8 cellular contexts compared by ENCODE assay signal in the genomic region with DNA sequence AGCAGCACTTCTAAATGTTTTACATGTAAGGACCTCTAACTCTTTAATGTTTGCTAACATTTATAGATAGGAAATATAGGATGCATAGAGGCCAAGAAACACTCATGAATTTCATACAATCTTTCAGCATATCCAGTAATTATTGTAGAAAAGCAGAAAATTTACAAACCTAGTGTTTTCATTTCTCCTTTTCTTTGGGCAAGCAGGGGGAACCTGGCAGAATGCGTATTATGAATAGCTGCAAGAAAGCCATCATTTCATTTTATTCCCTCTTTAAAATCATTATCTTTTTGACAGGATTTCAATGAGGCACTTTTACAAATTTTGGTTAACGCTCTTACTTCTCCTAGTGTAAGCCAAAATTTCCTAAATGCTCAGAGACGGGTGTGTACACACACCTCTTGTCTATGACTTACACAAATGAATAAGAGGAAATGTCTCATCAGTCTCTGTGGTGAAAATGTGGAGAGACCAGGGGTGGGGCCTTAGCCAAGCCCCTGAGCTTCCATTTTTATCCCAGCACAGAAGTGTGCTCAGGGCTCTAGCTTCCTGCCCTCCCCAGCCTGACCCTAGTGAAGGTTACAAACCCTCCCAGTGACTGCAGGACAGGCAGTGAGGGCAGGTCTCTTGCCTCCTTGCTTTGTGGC.
A peak's percentile ranks its signal among the peaks of the same experiment; 100 is the strongest.
DNase-seq lines count a peak whose midpoint lies in the region; ATAC-seq and TF ChIP-seq lines count a peak whose summit lies in the region.

No MANE protein-coding gene starts in this region.

- intact Hi-C loops in CD8-positive, alpha-beta T cell (cut with DNase I, micrococcal nuclease), result loop anchor here in 1 of 2 experiments (5.0 kb wide), 2 partner anchors 33 to 37 kb away; no protein-coding TSS in a partner anchor

- no peaks in the 10 kb centered on the region for H3K36me3 ChIP-seq in CD8-positive, alpha-beta T cell (ENCODE audit: insufficient read depth, low read length)
- no peaks in the 10 kb centered on the region for H3K36me3 ChIP-seq in muscle layer of duodenum (ENCODE audit: control insufficient read depth in 1 of 2, insufficient read depth in 2 of 2, low read length in 2 of 2)

- H3K4me1 Mint-ChIP-seq in CD8-positive, alpha-beta T cell (ENCODE audit: low read depth), result peaks cover 71% of the 10 kb centered on the region
- H3K4me1 Mint-ChIP-seq in activated naive CD8-positive, alpha-beta T cell (ENCODE audit: low read depth), result peaks cover 90% of the 10 kb centered on the region

- H3K27me3 ChIP-seq in CD8-positive, alpha-beta T cell (ENCODE audit: insufficient read depth, low read length), result no peaks in the 10 kb centered on the region
- H3K27me3 ChIP-seq in muscle layer of duodenum (ENCODE audit: low read depth, low read length), result no peaks in the 10 kb centered on the region

- no peak overlapping the region for H3K4me3 ChIP-seq in CD8-positive, alpha-beta T cell (ENCODE audit: low read depth, low read length)
- no peak overlapping the region for H3K4me3 ChIP-seq in muscle layer of duodenum (ENCODE audit: low read depth in 1 of 2, low read length in 2 of 2)

- ATAC-seq in CD8-positive, alpha-beta T cell, result peak; percentile 37
- ATAC-seq in GM21737 (IDR thresholded peaks at IDR 0.05; ENCODE audit: unreplicated experiment), result peak; percentile 75

- peak in 2 of 7 experiments; percentile 12 to 21 for DNase-seq in CD8-positive, alpha-beta T cell
- DNase-seq in NOMO-1 (lab: John Stamatoyannopoulos, UW; ENCODE audit: unreplicated experiment in 2 of 2), result peak; percentile 83 to 88
- DNase-seq in amygdala (lab: John Stamatoyannopoulos, UW), result no peak
- no peak for DNase-seq in KG1 (lab: John Stamatoyannopoulos, UW)
- no peak for DNase-seq in HEK293T (ENCODE audit: extremely low spot score)

- CTCF ChIA-PET in CD8-positive, alpha-beta T cell (lab: Charles Lee), result interaction anchor here (0.6 to 5.0 kb wide), 3 partner anchors 35 to 79 kb away, joined by 3 to 26 read pairs (median 3); no protein-coding TSS in a partner anchor
- CTCF ChIA-PET in HEK293T (lab: Yijun Ruan, JAX), result interaction anchor here (1.1 kb wide), 1 partner anchor 38 kb away, joined by 3 read pairs; no protein-coding TSS in a partner anchor

- peaks cover 42% of the 10 kb centered on the region for H3K4me1 ChIP-seq in CD8-positive, alpha-beta T cell (ENCODE audit: insufficient read depth, low read length)
- H3K4me1 ChIP-seq in muscle layer of duodenum (ENCODE audit: control insufficient read depth in 1 of 2, insufficient read depth in 2 of 2, low read length in 2 of 2), result peaks cover 4 to 13% of the 10 kb centered on the region in 2 donors

- peak overlapping the region; percentile 1 for H3K27ac Mint-ChIP-seq in CD8-positive, alpha-beta T cell
- peak overlapping the region; percentile 98 for H3K27ac Mint-ChIP-seq in activated naive CD8-positive, alpha-beta T cell

- TF ChIP-seq CTCF in CD8-positive, alpha-beta T cell (IDR thresholded peaks at IDR 0.05), result no peak

- no peak overlapping the region for H3K4me3 Mint-ChIP-seq in CD8-positive, alpha-beta T cell
- H3K4me3 Mint-ChIP-seq in activated naive CD8-positive, alpha-beta T cell, result peak overlapping the region; percentile 73

- peaks cover 11% of the 10 kb centered on the region for H3K36me3 Mint-ChIP-seq in CD8-positive, alpha-beta T cell
- H3K36me3 Mint-ChIP-seq in activated naive CD8-positive, alpha-beta T cell, result peaks cover 38% of the 10 kb centered on the region

- H3K9me3 ChIP-seq in CD8-positive, alpha-beta T cell (ENCODE audit: low read length), result no peaks in the 10 kb centered on the region
- H3K9me3 ChIP-seq in muscle layer of duodenum (ENCODE audit: control insufficient read depth in 1 of 2, low read length in 2 of 2), result no peaks in the 10 kb centered on the region

- no peaks in the 10 kb centered on the region for H3K9me3 Mint-ChIP-seq in CD8-positive, alpha-beta T cell
- peaks cover 14% of the 10 kb centered on the region for H3K9me3 Mint-ChIP-seq in activated naive CD8-positive, alpha-beta T cell (ENCODE audit: low read depth)

- no peaks in the 10 kb centered on the region for H3K27me3 Mint-ChIP-seq in CD8-positive, alpha-beta T cell (ENCODE audit: low read depth)
- H3K27me3 Mint-ChIP-seq in activated naive CD8-positive, alpha-beta T cell, result no peaks in the 10 kb centered on the region

- no peak overlapping the region for H3K27ac ChIP-seq in CD8-positive, alpha-beta T cell (ENCODE audit: low read depth, low read length)
- H3K27ac ChIP-seq in muscle layer of duodenum (ENCODE audit: low read length), result peak overlapping the region; percentile 22

- POLR2A ChIA-PET in CD8-positive, alpha-beta T cell (lab: Charles Lee), result interaction anchor here (0.5 to 2.2 kb wide), 3 partner anchors 38 to 143 kb away, joined by 3 to 8 read pairs (median 6); no protein-coding TSS in a partner anchor
- POLR2A ChIA-PET in HEK293T (lab: Yijun Ruan, JAX), result no interaction called here

TF ChIP-seq in HEK293T, 16 proteins besides CTCF, POLR2A, EP300 and RAD21:
- TF ChIP-seq FOXK2 (IDR thresholded peaks at IDR 0.05) (no peak), SP1 (IDR thresholded peaks at IDR 0.05) (no peak), HDGF (IDR thresholded peaks at IDR 0.05; ENCODE audit: borderline replicate concordance) (no peak), BHLHE40 (IDR thresholded peaks at IDR 0.05; ENCODE audit: borderline replicate concordance) (no peak), FOXA1 (IDR thresholded peaks at IDR 0.05) (no peak), TARDBP (IDR thresholded peaks at IDR 0.05) (no peak), ZNF384 (IDR thresholded peaks at IDR 0.05) (no peak), LEF1 (IDR thresholded peaks at IDR 0.05; ENCODE audit: borderline replicate concordance) (no peak), CTBP1 (IDR thresholded peaks at IDR 0.05; ENCODE audit: borderline replicate concordance) (no peak), FOXM1 (IDR thresholded peaks at IDR 0.05; ENCODE audit: borderline replicate concordance) (no peak), L3MBTL2 (conservative IDR thresholded peaks at IDR 0.05) (no peak), NFRKB (IDR thresholded peaks at IDR 0.05) (no peak), SUZ12 (IDR thresholded peaks at IDR 0.05) (no peak)
- TF ChIP-seq, protein P1, sequence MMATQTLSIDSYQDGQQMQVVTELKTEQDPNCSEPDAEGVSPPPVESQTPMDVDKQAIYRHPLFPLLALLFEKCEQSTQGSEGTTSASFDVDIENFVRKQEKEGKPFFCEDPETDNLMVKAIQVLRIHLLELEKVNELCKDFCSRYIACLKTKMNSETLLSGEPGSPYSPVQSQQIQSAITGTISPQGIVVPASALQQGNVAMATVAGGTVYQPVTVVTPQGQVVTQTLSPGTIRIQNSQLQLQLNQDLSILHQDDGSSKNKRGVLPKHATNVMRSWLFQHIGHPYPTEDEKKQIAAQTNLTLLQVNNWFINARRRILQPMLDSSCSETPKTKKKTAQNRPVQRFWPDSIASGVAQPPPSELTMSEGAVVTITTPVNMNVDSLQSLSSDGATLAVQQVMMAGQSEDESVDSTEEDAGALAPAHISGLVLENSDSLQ (IDR thresholded peaks at IDR 0.05), result no peak
TF ChIP-seq in HEK293T: peak in this region for 0.

Comparison
In these comparisons a context has a peak if more than half of its experiments do, and no peak if none do; other contexts are left out.
1. DNase-seq: peak in NOMO-1 (2 of 2); none in amygdala (0 of 56), KG1 (single experiment) and HEK293T (single experiment).